Comparison of ENCODE assay signal across 14 cellular contexts in the genomic region with DNA sequence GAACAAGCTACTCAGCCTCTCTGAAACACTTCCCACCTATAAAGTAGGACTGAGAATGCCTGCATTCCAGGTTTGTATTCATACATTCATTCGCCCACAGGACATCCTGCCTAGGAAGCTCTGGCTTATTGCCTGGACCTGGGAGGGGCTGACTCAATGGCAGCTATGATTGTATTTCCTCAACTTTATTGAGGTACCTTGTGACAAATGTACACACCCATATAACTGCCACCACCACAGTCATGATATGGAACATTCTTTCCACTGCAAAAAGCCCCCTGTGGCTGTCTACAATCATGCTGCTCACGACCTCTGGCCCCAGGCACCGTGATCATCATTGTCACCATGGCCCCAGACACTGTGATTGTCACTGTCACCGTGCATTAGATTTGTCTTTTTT.
DNase-seq lines count a peak whose midpoint lies in the region; ATAC-seq and TF ChIP-seq lines count a peak whose summit lies in the region.
"Had no signal": no experiment of that assay in that cellular context is flagged by ENCODE, and none has a peak within 500 bp of the region (broad histone marks: within the 10 kb centered on the region; RNA-seq: fewer than 3 reads in every experiment).

No MANE protein-coding gene starts in this region.

- TF ChIP-seq CTCF in left ventricle myocardium inferior (IDR thresholded peaks at IDR 0.05; ENCODE audit: borderline replicate concordance), result no peak

- no peak overlapping the region for H3K4me3 ChIP-seq in left ventricle myocardium inferior
- H3K4me3 ChIP-seq: PC-9, skin epidermis had no signal

- peaks cover 13% of the 10 kb centered on the region for H3K9me3 Mint-ChIP-seq in activated naive CD4-positive, alpha-beta T cell treated with anti-CD3 and anti-CD28 coated beads, Interleukin-2, amount 10 ng/mL, durations not matched to agents 7 days and 5 days
- peaks cover 16% of the 10 kb centered on the region for H3K9me3 Mint-ChIP-seq in activated naive CD8-positive, alpha-beta T cell treated with anti-CD3 and anti-CD28 coated beads for 36 hours
- H3K9me3 Mint-ChIP-seq in stimulated activated naive CD8-positive, alpha-beta T cell treated with anti-CD3 and anti-CD28 coated beads, Interleukin-15, amount 100 ng/mL, for 72 hours, result peaks cover 18 to 28% of the 10 kb centered on the region in 2 donors

- no peak overlapping the region for H3K27ac Mint-ChIP-seq in activated naive CD4-positive, alpha-beta T cell treated with anti-CD3 and anti-CD28 coated beads, Interleukin-2, amount 10 ng/mL, durations not matched to agents 7 days and 5 days
- no peak overlapping the region for H3K27ac Mint-ChIP-seq in activated naive CD8-positive, alpha-beta T cell treated with anti-CD3 and anti-CD28 coated beads for 36 hours
- H3K27ac Mint-ChIP-seq in stimulated activated naive CD8-positive, alpha-beta T cell treated with anti-CD3 and anti-CD28 coated beads, Interleukin-15, amount 100 ng/mL, for 72 hours, result peak overlapping the region in 1 of 2 donors; percentile 82
- H3K27ac Mint-ChIP-seq: activated T-cell treated with anti-CD3 and anti-CD28 coated beads, Interleukin-2, amount 50 U/mL, for 24 hours had no signal

- peak; percentile 77 for ATAC-seq in stimulated activated naive CD8-positive, alpha-beta T cell treated with anti-CD3 and anti-CD28 coated beads, Interleukin-15, amount 100 ng/mL, for 72 hours
- ATAC-seq in GM21447 (IDR thresholded peaks at IDR 0.05; ENCODE audit: unreplicated experiment), result no peak
- no peak for ATAC-seq in GM18502 (IDR thresholded peaks at IDR 0.05; ENCODE audit: poor library complexity, unreplicated experiment)
- no peak for ATAC-seq in GM21367 (IDR thresholded peaks at IDR 0.05; ENCODE audit: unreplicated experiment)

- no peaks in the 10 kb centered on the region for H3K27me3 ChIP-seq in left ventricle myocardium inferior (ENCODE audit: low read depth)

- H3K4me3 Mint-ChIP-seq in activated naive CD4-positive, alpha-beta T cell treated with anti-CD3 and anti-CD28 coated beads, Interleukin-2, amount 10 ng/mL, durations not matched to agents 7 days and 5 days, result no peak overlapping the region
- no peak overlapping the region for H3K4me3 Mint-ChIP-seq in activated naive CD8-positive, alpha-beta T cell treated with anti-CD3 and anti-CD28 coated beads for 36 hours
- no peak overlapping the region for H3K4me3 Mint-ChIP-seq in stimulated activated naive CD8-positive, alpha-beta T cell treated with anti-CD3 and anti-CD28 coated beads, Interleukin-15, amount 100 ng/mL, for 72 hours
- H3K4me3 Mint-ChIP-seq: activated T-cell treated with anti-CD3 and anti-CD28 coated beads, Interleukin-2, amount 50 U/mL, for 24 hours had no signal

- peak; percentile 29 for DNase-seq in activated naive CD4-positive, alpha-beta T cell treated with anti-CD3 and anti-CD28 coated beads, Interleukin-2, amount 10 ng/mL, durations not matched to agents 7 days and 5 days
- DNase-seq in activated naive CD4-positive, alpha-beta T cell treated with Interleukin-2 at 50 U/mL for 16 hours, result no peak
- DNase-seq in activated naive CD8-positive, alpha-beta T cell treated with anti-CD3 and anti-CD28 coated beads for 36 hours, result peak; percentile 31
- no peak for DNase-seq in left ventricle myocardium inferior
- peak in 1 of 2 donors; percentile 21 for DNase-seq in stimulated activated naive CD8-positive, alpha-beta T cell treated with anti-CD3 and anti-CD28 coated beads, Interleukin-15, amount 100 ng/mL, for 72 hours
- DNase-seq: activated T-cell treated with anti-CD3 and anti-CD28 coated beads, Interleukin-2, amount 50 U/mL, for 24 hours; DND-41; head of caudate nucleus; NCI-H2081 treated with DMSO at 0.1 percent for 48 hours had no signal

- intact Hi-C loops in left ventricle myocardium inferior (cut with micrococcal nuclease), result no loop called here

- H3K27ac ChIP-seq in left ventricle myocardium inferior (replicated peaks), result peak overlapping the region; percentile 44
- H3K27ac ChIP-seq: PC-9 had no signal

- H3K4me1 ChIP-seq in left ventricle myocardium inferior, result peaks cover 31% of the 10 kb centered on the region

- CTCF ChIA-PET in activated naive CD4-positive, alpha-beta T cell treated with anti-CD3 and anti-CD28 coated beads, Interleukin-2, amount 10 ng/mL, durations not matched to agents 7 days and 5 days (lab: Charles Lee), result no interaction called here

- H3K36me3 Mint-ChIP-seq in activated naive CD4-positive, alpha-beta T cell treated with anti-CD3 and anti-CD28 coated beads, Interleukin-2, amount 10 ng/mL, durations not matched to agents 7 days and 5 days, result no peaks in the 10 kb centered on the region
- H3K36me3 Mint-ChIP-seq in activated naive CD8-positive, alpha-beta T cell treated with anti-CD3 and anti-CD28 coated beads for 36 hours, result peaks cover 9% of the 10 kb centered on the region

- peaks cover 25% of the 10 kb centered on the region for H3K9me3 ChIP-seq in left ventricle myocardium inferior (replicated peaks)

- no peaks in the 10 kb centered on the region for H3K4me1 Mint-ChIP-seq in activated naive CD4-positive, alpha-beta T cell treated with anti-CD3 and anti-CD28 coated beads, Interleukin-2, amount 10 ng/mL, durations not matched to agents 7 days and 5 days
- peaks cover 7% of the 10 kb centered on the region for H3K4me1 Mint-ChIP-seq in activated naive CD8-positive, alpha-beta T cell treated with anti-CD3 and anti-CD28 coated beads for 36 hours
- H3K4me1 Mint-ChIP-seq in stimulated activated naive CD8-positive, alpha-beta T cell treated with anti-CD3 and anti-CD28 coated beads, Interleukin-15, amount 100 ng/mL, for 72 hours, result peaks cover 5% of the 10 kb centered on the region

- H3K27me3 Mint-ChIP-seq in activated naive CD4-positive, alpha-beta T cell treated with anti-CD3 and anti-CD28 coated beads, Interleukin-2, amount 10 ng/mL, durations not matched to agents 7 days and 5 days, result peaks cover 7% of the 10 kb centered on the region
- H3K27me3 Mint-ChIP-seq in activated naive CD8-positive, alpha-beta T cell treated with anti-CD3 and anti-CD28 coated beads for 36 hours, result no peaks in the 10 kb centered on the region
- H3K27me3 Mint-ChIP-seq in stimulated activated naive CD8-positive, alpha-beta T cell treated with anti-CD3 and anti-CD28 coated beads, Interleukin-15, amount 100 ng/mL, for 72 hours, result no peaks in the 10 kb centered on the region
- H3K27me3 Mint-ChIP-seq: activated T-cell treated with anti-CD3 and anti-CD28 coated beads, Interleukin-2, amount 50 U/mL, for 24 hours had no signal

- peaks cover 3% of the 10 kb centered on the region for H3K36me3 ChIP-seq in left ventricle myocardium inferior

Comparison
In these comparisons a context has a peak if more than half of its experiments do, and no peak if none do; other contexts are left out.
1. DNase-seq: peak in activated naive CD4-positive, alpha-beta T cell treated with anti-CD3 and anti-CD28 coated beads, Interleukin-2, amount 10 ng/mL, durations not matched to agents 7 days and 5 days (single experiment) and activated naive CD8-positive, alpha-beta T cell treated with anti-CD3 and anti-CD28 coated beads for 36 hours (single experiment); none in activated naive CD4-positive, alpha-beta T cell treated with Interleukin-2 at 50 U/mL for 16 hours (single experiment) and left ventricle myocardium inferior (single experiment).